In the genomic region with DNA sequence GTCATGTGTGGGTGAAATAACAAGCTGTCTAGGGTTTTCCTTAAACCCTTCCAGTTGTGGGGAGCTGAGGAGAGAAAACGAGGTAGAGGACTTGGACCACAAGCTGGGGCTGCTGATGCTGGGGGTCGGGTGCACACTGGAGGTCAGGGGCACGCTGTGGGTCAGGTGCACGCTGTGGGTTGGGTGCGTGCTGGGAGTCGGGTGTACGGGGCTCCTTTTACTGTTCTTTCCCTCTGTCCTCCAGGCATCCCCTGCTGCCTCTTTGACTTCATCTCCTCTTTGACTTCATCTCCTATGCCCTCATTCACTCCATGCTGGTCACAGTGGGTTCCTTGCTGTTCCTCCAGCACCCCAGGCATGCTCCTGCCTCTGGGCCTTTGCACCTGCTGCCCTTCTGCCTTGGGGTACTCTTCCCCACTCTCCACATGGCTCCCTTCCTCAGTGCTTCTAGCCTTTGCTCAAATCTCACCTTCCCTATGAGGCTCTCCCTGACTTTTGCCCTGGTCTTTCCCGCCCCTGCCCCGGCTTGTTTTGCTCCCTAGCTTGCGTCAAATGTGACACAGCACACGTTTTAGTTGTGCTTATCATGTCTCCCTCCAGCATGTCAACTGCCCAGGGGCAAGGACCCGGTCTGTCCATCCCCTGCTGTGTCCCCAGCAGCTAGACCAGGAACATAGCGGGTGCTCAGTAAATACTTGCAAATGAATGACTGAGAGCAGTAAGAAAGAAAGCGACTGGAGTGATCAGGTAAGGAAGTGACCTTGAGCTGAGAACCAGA, we compare ENCODE assay signal across 28 cellular contexts. TPM values are rescaled to one million over a fixed set of nuclear protein-coding genes. Genes with fewer than 3 reads are reported as not detected.
"Had no signal": no experiment of that assay in that cellular context is flagged by ENCODE, and none has a peak within 500 bp of the region (broad histone marks: within the 10 kb centered on the region; RNA-seq: fewer than 3 reads in every experiment).

No MANE protein-coding gene starts in this region.

- H3K9me3 Mint-ChIP-seq: endodermal cell; naive thymus-derived CD8-positive, alpha-beta T cell; stimulated activated naive CD8-positive, alpha-beta T cell treated with anti-CD3 and anti-CD28 coated beads, Interleukin-15, amount 100 ng/mL, for 72 hours; T-helper 2 cell treated with Interferon-gamma antibody and Interleukin-4, amounts not matched to agents 5 μg/mL and 100 μg/mL, for 36 hours had no signal

- H3K4me3 Mint-ChIP-seq: endodermal cell; naive thymus-derived CD8-positive, alpha-beta T cell; stimulated activated memory B cell treated with anti-CD40 and anti-IgM and Interleukin-4, amounts not matched to agents 10 μg/mL and 1 μg/mL and 100 μg/mL, for 72 hours; stimulated activated naive CD8-positive, alpha-beta T cell treated with anti-CD3 and anti-CD28 coated beads, Interleukin-15, amount 100 ng/mL, for 72 hours; T-helper 2 cell treated with Interferon-gamma antibody and Interleukin-4, amounts not matched to agents 5 μg/mL and 100 μg/mL, for 36 hours had no signal

- H3K9me3 ChIP-seq: esophagus muscularis mucosa, lower lobe of right lung, neutrophil, upper lobe of left lung, vagina had no signal

- H3K4me1 ChIP-seq: esophagus muscularis mucosa, heart left ventricle, lower lobe of right lung, upper lobe of left lung, vagina had no signal

- H3K27ac ChIP-seq: esophagus muscularis mucosa, foreskin keratinocyte, heart left ventricle, lower lobe of right lung, neutrophil, skin epidermis, upper lobe of left lung, vagina had no signal

- ATAC-seq: foreskin keratinocyte; heart left ventricle; lower lobe of right lung; naive thymus-derived CD8-positive, alpha-beta T cell; sciatic nerve; stimulated activated memory B cell treated with anti-CD40 and anti-IgM and Interleukin-4, amounts not matched to agents 10 μg/mL and 1 μg/mL and 100 μg/mL, for 72 hours; stimulated activated naive CD8-positive, alpha-beta T cell treated with anti-CD3 and anti-CD28 coated beads, Interleukin-15, amount 100 ng/mL, for 72 hours had no signal

- H3K4me3 ChIP-seq: esophagus muscularis mucosa, heart left ventricle, lower lobe of right lung, skin epidermis, upper lobe of left lung, vagina had no signal

- DNase-seq: activated CD4-positive, alpha-beta T cell treated with anti-CD3 and anti-CD28 coated beads for 4 hours; activated CD4-positive, alpha-beta T cell treated with anti-CD3 and anti-CD28 coated beads, Interleukin-2, amount 50 U/mL, for 4 hours; activated effector memory CD4-positive, alpha-beta T cell treated with Interleukin-2 at 50 U/mL for 16 hours; activated naive CD4-positive, alpha-beta T cell treated with Interleukin-2 at 50 U/mL for 16 hours; activated T-cell treated with anti-CD3 and anti-CD28 coated beads for 4 hours; amygdala; central memory CD4-positive, alpha-beta T cell; endodermal cell; foreskin keratinocyte; lower lobe of right lung; mesenchymal stem cell; stimulated activated CD4-positive, alpha-beta T cell treated with anti-CD3 and anti-CD28 coated beads, Interleukin-4, amount 100 ng/mL, for 4 hours; stimulated activated CD8-positive, alpha-beta memory T cell treated with anti-CD3 and anti-CD28 coated beads, Interleukin-4, amount 100 ng/mL, for 48 hours; stimulated activated naive CD8-positive, alpha-beta T cell treated with anti-CD3 and anti-CD28 coated beads, Interleukin-15, amount 100 ng/mL, for 72 hours; substantia nigra; T-helper 1 cell; upper lobe of left lung had no signal

- H3K36me3 Mint-ChIP-seq: stimulated activated memory B cell treated with anti-CD40 and anti-IgM and Interleukin-4, amounts not matched to agents 10 μg/mL and 1 μg/mL and 100 μg/mL, for 72 hours had no signal

- H3K27me3 Mint-ChIP-seq: stimulated activated naive CD8-positive, alpha-beta T cell treated with anti-CD3 and anti-CD28 coated beads, Interleukin-15, amount 100 ng/mL, for 72 hours had no signal

- H3K27me3 ChIP-seq: foreskin keratinocyte, neutrophil, upper lobe of left lung, vagina had no signal

- H3K4me1 Mint-ChIP-seq: endodermal cell; stimulated activated memory B cell treated with anti-CD40 and anti-IgM and Interleukin-4, amounts not matched to agents 10 μg/mL and 1 μg/mL and 100 μg/mL, for 72 hours had no signal

- H3K36me3 ChIP-seq: esophagus muscularis mucosa, heart left ventricle, lower lobe of right lung, neutrophil, upper lobe of left lung, vagina had no signal

- H3K27ac Mint-ChIP-seq: endodermal cell; progenitor cell of endocrine pancreas; stimulated activated memory B cell treated with anti-CD40 and anti-IgM and Interleukin-4, amounts not matched to agents 10 μg/mL and 1 μg/mL and 100 μg/mL, for 72 hours; T-helper 2 cell treated with Interferon-gamma antibody and Interleukin-4, amounts not matched to agents 5 μg/mL and 100 μg/mL, for 36 hours had no signal

RNA-seq across cellular contexts. Expression of a gene that starts 45.4 kb away (rescaled TPM):
- total RNA-seq: esophagus muscularis mucosa, heart left ventricle, osteocyte, progenitor cell of endocrine pancreas, sciatic nerve, vagina had no signal
